24 cellular contexts compared by ENCODE assay signal in genomic region chr10:7523656-7524055, GRCh38.
"Had no signal": no experiment of that assay in that cellular context is flagged by ENCODE, and none has a peak within 500 bp of the region (broad histone marks: within the 10 kb centered on the region; RNA-seq: fewer than 3 reads in every experiment).

No MANE protein-coding gene starts in this region.

- H3K9me3 ChIP-seq: thyroid gland, upper lobe of right lung had no signal

- H3K9me3 Mint-ChIP-seq: activated naive CD4-positive, alpha-beta T cell treated with anti-CD3 and anti-CD28 coated beads, Interleukin-2, amount 10 ng/mL, durations not matched to agents 7 days and 5 days; memory B cell; natural killer cell treated with Interleukin-12 subunit alpha and Interleukin-12 subunit beta and Interleukin-15 and Interleukin-18, amount 100 ng/mL, for 72 hours; stimulated activated naive CD8-positive, alpha-beta T cell treated with anti-CD3 and anti-CD28 coated beads, Interleukin-15, Interleukin-2, amounts not matched to agents 100 ng/mL and 50 ng/mL, for 24 hours had no signal

- DNase-seq: activated CD4-positive, alpha-beta T cell treated with anti-CD3 and anti-CD28 coated beads for 1 hour; activated effector memory CD4-positive, alpha-beta T cell treated with anti-CD3 and anti-CD28 coated beads, Interleukin-2, amount 50 U/mL, for 16 hours; activated naive CD4-positive, alpha-beta T cell treated with anti-CD3 and anti-CD28 coated beads, Interleukin-2, amount 10 ng/mL, durations not matched to agents 7 days and 5 days; activated T-cell treated with anti-CD3 and anti-CD28 coated beads for 4 hours; aorta; caudate nucleus; effector CD8-positive, alpha-beta T cell; glutamatergic neuron; hippocampal formation; kidney glomerular epithelial cell; left ventricle myocardium superior; retina; stimulated activated CD4-positive, alpha-beta T cell treated with anti-CD3 and anti-CD28 coated beads, Interleukin-4, amount 100 ng/mL, for 24 hours; substantia nigra; T-helper 1 cell; thyroid gland; upper lobe of right lung had no signal

- H3K27ac Mint-ChIP-seq: brain; dendritic cell treated with granulocyte-macrophage colony-stimulating factor and Interleukin-4, amounts not matched to agents 40 ng/mL and 50 ng/mL, for 4 days; memory B cell; natural killer cell treated with Interleukin-12 subunit alpha and Interleukin-12 subunit beta and Interleukin-15 and Interleukin-18, amount 100 ng/mL, for 72 hours; progenitor cell of endocrine pancreas; stimulated activated naive CD8-positive, alpha-beta T cell treated with anti-CD3 and anti-CD28 coated beads, Interleukin-15, Interleukin-2, amounts not matched to agents 100 ng/mL and 50 ng/mL, for 24 hours had no signal

- H3K27me3 Mint-ChIP-seq: memory B cell had no signal

- H3K4me3 ChIP-seq: thyroid gland, upper lobe of right lung had no signal

- H3K36me3 Mint-ChIP-seq: activated naive CD4-positive, alpha-beta T cell treated with anti-CD3 and anti-CD28 coated beads, Interleukin-2, amount 10 ng/mL, durations not matched to agents 7 days and 5 days; brain; memory B cell; natural killer cell treated with Interleukin-12 subunit alpha and Interleukin-12 subunit beta and Interleukin-15 and Interleukin-18, amount 100 ng/mL, for 72 hours had no signal

- H3K27ac ChIP-seq: thyroid gland, upper lobe of right lung had no signal

- ATAC-seq: esophagus mucosa; left ventricle myocardium superior; natural killer cell treated with Interleukin-12 subunit alpha and Interleukin-12 subunit beta and Interleukin-15 and Interleukin-18, amount 100 ng/mL, for 72 hours; upper lobe of right lung had no signal

- H3K4me3 Mint-ChIP-seq: activated naive CD4-positive, alpha-beta T cell treated with anti-CD3 and anti-CD28 coated beads, Interleukin-2, amount 10 ng/mL, durations not matched to agents 7 days and 5 days; brain; dendritic cell treated with granulocyte-macrophage colony-stimulating factor and Interleukin-4, amounts not matched to agents 40 ng/mL and 50 ng/mL, for 4 days; memory B cell; natural killer cell treated with Interleukin-12 subunit alpha and Interleukin-12 subunit beta and Interleukin-15 and Interleukin-18, amount 100 ng/mL, for 72 hours; stimulated activated naive CD8-positive, alpha-beta T cell treated with anti-CD3 and anti-CD28 coated beads, Interleukin-15, Interleukin-2, amounts not matched to agents 100 ng/mL and 50 ng/mL, for 24 hours had no signal

- H3K4me1 ChIP-seq: thyroid gland, upper lobe of right lung had no signal

- H3K36me3 ChIP-seq: thyroid gland, upper lobe of right lung had no signal

- H3K27me3 ChIP-seq: thyroid gland had no signal
